ENCODE assay signal across 1 cellular context in genomic region chr4:137180349-137180748, GRCh38.
TF ChIP-seq lines count a peak whose summit lies in the region.

No MANE protein-coding gene starts in this region.

TF ChIP-seq in WTC11, 78 proteins besides CTCF, POLR2A, EP300 and RAD21 (continued from another document):
- no peak for TF ChIP-seq ATF6 (CRISPR knock-in tag; IDR thresholded peaks at IDR 0.05)
